Comparison of ENCODE assay signal across 28 cellular contexts in genomic region chr14:73253721-73254120, GRCh38. TPM values are rescaled to one million over a fixed set of nuclear protein-coding genes. Genes with fewer than 3 reads are reported as not detected.
DNase-seq lines count a peak whose midpoint lies in the region; ATAC-seq, FAIRE-seq and TF ChIP-seq lines count a peak whose summit lies in the region.
"Had no signal": no experiment of that assay in that cellular context is flagged by ENCODE, and none has a peak within 500 bp of the region (broad histone marks: within the 10 kb centered on the region; RNA-seq: fewer than 3 reads in every experiment).

No MANE protein-coding gene starts in this region.

- H3K9me3 ChIP-seq in HCT116 (ENCODE audit: control insufficient read depth in 1 of 2, insufficient read depth in 1 of 2, low read depth in 1 of 2, low read length in 2 of 2) (no peaks in the 10 kb centered on the region), kidney (ENCODE audit: control insufficient read depth in 1 of 2, low read length in 2 of 2) (no peaks in the 10 kb centered on the region), mammary epithelial cell (replicated peaks; ENCODE audit: insufficient read depth, low read length) (no peaks in the 10 kb centered on the region)
- H3K9me3 ChIP-seq in naive thymus-derived CD4-positive, alpha-beta T cell (ENCODE audit: control insufficient read depth in 2 of 3, low read length in 3 of 3): no peaks in the 10 kb centered on the region
- H3K9me3 ChIP-seq: A549, MG63, SJCRH30 had no signal

- no peak for FAIRE-seq in kidney (lab: Jason Lieb, UNC)
- FAIRE-seq: A549, GM12878 had no signal

- RAD21 ChIA-PET in HCT116 (lab: Charles Lee; ENCODE audit: low non-redundant PET in 1 of 2, low total read pairs in 2 of 2, uncharacterized antibody in 2 of 2, unreplicated experiment in 2 of 2): no interaction called here

- WGBS in mammary epithelial cell (ENCODE audit: low coverage, missing lambda C conversion rate): 88% methylated on average over 11 of the region's 12 CpGs

- H3K4me3 Mint-ChIP-seq in naive thymus-derived CD4-positive, alpha-beta T cell: no peak overlapping the region
- H3K4me3 Mint-ChIP-seq: CD8-positive, alpha-beta memory T cell had no signal

- BruUV-seq in HCT116 (replicated peaks; lab: Mats Ljungman, UMichigan) (no TSS peak), mammary epithelial cell (replicated peaks; lab: Mats Ljungman, UMichigan) (no TSS peak)

- no peaks in the 10 kb centered on the region for H3K9me2 ChIP-seq in HCT116 (ENCODE audit: insufficient read depth)

- H3K4me2 ChIP-seq in HCT116 (ENCODE audit: low read length): no peak overlapping the region
- H3K4me2 ChIP-seq in mammary epithelial cell (ENCODE audit: insufficient read depth, low read depth, low read length): no peak overlapping the region
- H3K4me2 ChIP-seq: A549 had no signal

- no peak overlapping the region for H3K27ac ChIP-seq in HCT116 (ENCODE audit: low read depth, low read length)
- no peak overlapping the region for H3K27ac ChIP-seq in kidney (ENCODE audit: low read depth in 2 of 2, low read length in 2 of 2)
- no peak overlapping the region for H3K27ac ChIP-seq in naive thymus-derived CD4-positive, alpha-beta T cell (ENCODE audit: low read depth, low read length)
- H3K27ac ChIP-seq in mammary epithelial cell (ENCODE audit: insufficient read depth, low read depth, low read length): no peak overlapping the region
- H3K27ac ChIP-seq: A549, GM23248, SJCRH30 had no signal

- no peaks in the 10 kb centered on the region for H4K20me1 ChIP-seq in HCT116 (ENCODE audit: insufficient read depth)
- H4K20me1 ChIP-seq in mammary epithelial cell (ENCODE audit: insufficient read depth, low read length): no peaks in the 10 kb centered on the region

- H3K4me1 Mint-ChIP-seq in naive thymus-derived CD4-positive, alpha-beta T cell: no peaks in the 10 kb centered on the region

- H3K27ac Mint-ChIP-seq in naive thymus-derived CD4-positive, alpha-beta T cell: no peak overlapping the region
- H3K27ac Mint-ChIP-seq: CD8-positive, alpha-beta memory T cell had no signal

- CTCF ChIA-PET in HCT116 (lab: Charles Lee) (no interaction called here), mammary epithelial cell (lab: Charles Lee; ENCODE audit: low non-redundant PET) (no interaction called here)
- CTCF ChIA-PET in naive thymus-derived CD4-positive, alpha-beta T cell (lab: Charles Lee): no interaction called here

- H3K27me3 ChIP-seq in HCT116 (ENCODE audit: insufficient read depth, low read length): no peaks in the 10 kb centered on the region
- no peaks in the 10 kb centered on the region for H3K27me3 ChIP-seq in naive thymus-derived CD4-positive, alpha-beta T cell (ENCODE audit: control insufficient read depth in 2 of 2, insufficient read depth in 2 of 2, low read length in 2 of 2)
- H3K27me3 ChIP-seq in mammary epithelial cell (ENCODE audit: insufficient read depth, low read length): no peaks in the 10 kb centered on the region
- H3K27me3 ChIP-seq: MG63, SJCRH30 had no signal

- H3K4me1 ChIP-seq in HCT116 (ENCODE audit: control insufficient read depth in 1 of 2, insufficient read depth in 2 of 2, low read length in 2 of 2): no peaks in the 10 kb centered on the region
- peaks cover 3 to 4% of the 10 kb centered on the region in 2 donors for H3K4me1 ChIP-seq in kidney (ENCODE audit: control insufficient read depth in 1 of 2, insufficient read depth in 1 of 2, low read depth in 1 of 2, low read length in 2 of 2)
- no peaks in the 10 kb centered on the region for H3K4me1 ChIP-seq in naive thymus-derived CD4-positive, alpha-beta T cell (ENCODE audit: control insufficient read depth in 2 of 2, insufficient read depth in 2 of 2, low read length in 2 of 2)
- H3K4me1 ChIP-seq in mammary epithelial cell (ENCODE audit: insufficient read depth, low read length): peaks cover 4% of the 10 kb centered on the region
- H3K4me1 ChIP-seq: A549, SJCRH30 had no signal

- H3K4me3 ChIP-seq in HCT116 (replicated peaks in 1 of 2; ENCODE audit: low read depth in 1 of 2, low read length in 2 of 2) (no peak overlapping the region), kidney (ENCODE audit: low read length in 2 of 2) (no peak overlapping the region), mammary epithelial cell (replicated peaks in 1 of 3; ENCODE audit: insufficient read depth in 1 of 3, low read depth in 2 of 3, low read length in 3 of 3) (no peak overlapping the region)
- no peak overlapping the region for H3K4me3 ChIP-seq in naive thymus-derived CD4-positive, alpha-beta T cell (ENCODE audit: low read length)
- H3K4me3 ChIP-seq: A549, GM12878, GM23248, MG63, SJCRH30 had no signal

- no peaks in the 10 kb centered on the region; a peak in 1 of 4 replicates for H3K36me3 ChIP-seq in HCT116 (ENCODE audit: control insufficient read depth in 1 of 2, insufficient read depth in 2 of 2, low read length in 2 of 2)
- H3K36me3 ChIP-seq in kidney (ENCODE audit: control insufficient read depth in 1 of 2, insufficient read depth in 2 of 2, low read length in 2 of 2): peaks cover 0 to 5% of the 10 kb centered on the region in 2 donors
- H3K36me3 ChIP-seq in naive thymus-derived CD4-positive, alpha-beta T cell (ENCODE audit: control insufficient read depth in 2 of 3, insufficient read depth in 3 of 3, low read length in 3 of 3): no peaks in the 10 kb centered on the region
- no peaks in the 10 kb centered on the region for H3K36me3 ChIP-seq in mammary epithelial cell (ENCODE audit: insufficient read depth, low read length)
- H3K36me3 ChIP-seq: MG63, SJCRH30 had no signal

- in situ Hi-C loops in ACHN (cut with HindIII; ENCODE audit: low pct_ligation_motif_present, low pct_unique_long_range_greater_than_20kb, low sequenced_read_pairs) (no loop called here), mammary epithelial cell (cut with MboI; ENCODE audit: low sequenced_read_pairs in 2 of 2) (no loop called here)

- H3K9ac ChIP-seq in HCT116 (ENCODE audit: low read length): no peak overlapping the region
- H3K9ac ChIP-seq in kidney (ENCODE audit: low read length in 2 of 2): no peak overlapping the region
- H3K9ac ChIP-seq in mammary epithelial cell (ENCODE audit: insufficient read depth, low read length): no peak overlapping the region
- H3K9ac ChIP-seq: GM23248 had no signal

- dilution Hi-C loops in mammary epithelial cell (cut with HindIII; ENCODE audit: low sequenced_read_pairs): no loop called here

- H3K79me2 ChIP-seq in HCT116 (ENCODE audit: insufficient read depth, low read length): no peaks in the 10 kb centered on the region
- H3K79me2 ChIP-seq in mammary epithelial cell (ENCODE audit: insufficient read depth, low read length): no peaks in the 10 kb centered on the region

- no peak for TF ChIP-seq RAD21 in HCT116 (IDR thresholded peaks at IDR 0.05; ENCODE audit: low read depth)

- intact Hi-C loops in HCT116 (cut with micrococcal nuclease): no loop called here
- intact Hi-C loops in kidney (cut with DNase I): no loop called here
- intact Hi-C loops in naive thymus-derived CD4-positive, alpha-beta T cell (cut with micrococcal nuclease): no loop called here
- intact Hi-C loops in mammary epithelial cell (cut with micrococcal nuclease): no loop called here

- ATAC-seq in HCT116 (0 out of 2 replicates have a peak, but pooled peaks have one; percentile 35), HG03280 (IDR thresholded peaks at IDR 0.05; ENCODE audit: unreplicated experiment) (no peak)
- peak; percentile 10 for ATAC-seq in naive thymus-derived CD4-positive, alpha-beta T cell
- ATAC-seq: GM12878, SK-N-SH treated with all-trans-retinoic acid at 6 μM for 48 hours had no signal

- POLR2A ChIA-PET in HCT116 (lab: Charles Lee): no interaction called here
- POLR2A ChIA-PET in naive thymus-derived CD4-positive, alpha-beta T cell (lab: Charles Lee): no interaction called here

- no peaks in the 10 kb centered on the region for H3K36me3 Mint-ChIP-seq in naive thymus-derived CD4-positive, alpha-beta T cell
- H3K36me3 Mint-ChIP-seq: CD8-positive, alpha-beta memory T cell had no signal

- H3K9me3 Mint-ChIP-seq in naive thymus-derived CD4-positive, alpha-beta T cell: no peaks in the 10 kb centered on the region
- H3K9me3 Mint-ChIP-seq: CD8-positive, alpha-beta memory T cell had no signal

- H2AFZ ChIP-seq in HCT116 (ENCODE audit: low read depth, low read length, poor library complexity, severe bottlenecking): no peak overlapping the region
- H2AFZ ChIP-seq in mammary epithelial cell (ENCODE audit: low read depth, low read length): no peak overlapping the region
- H2AFZ ChIP-seq: GM23248 had no signal

- no peak for TF ChIP-seq POLR2A in HCT116 (IDR thresholded peaks at IDR 0.05; ENCODE audit: borderline replicate concordance, extremely low read depth, insufficient read depth, insufficient read length)

- H3K27me3 Mint-ChIP-seq in naive thymus-derived CD4-positive, alpha-beta T cell: peaks cover 0 to 3% (median 0%) of the 10 kb centered on the region in 5 donors
- H3K27me3 Mint-ChIP-seq: CD8-positive, alpha-beta memory T cell had no signal

- TF ChIP-seq CTCF in HCT116 (IDR thresholded peaks at IDR 0.05 in 2 of 3, conservative IDR thresholded peaks at IDR 0.05 in 1 of 3; ENCODE audit: borderline replicate concordance in 1 of 3, insufficient read depth in 1 of 3, low read depth in 2 of 3, low read length in 2 of 3): no peak
- TF ChIP-seq CTCF in kidney (IDR thresholded peaks at IDR 0.05; ENCODE audit: borderline replicate concordance, extremely low read depth, insufficient read depth): no peak
- TF ChIP-seq CTCF in mammary epithelial cell (conservative IDR thresholded peaks at IDR 0.05 in 1 of 2, IDR thresholded peaks at IDR 0.05 in 1 of 2; ENCODE audit: extremely low read depth in 1 of 2, insufficient read depth in 1 of 2, low read depth in 1 of 2, low read length in 2 of 2): no peak

- DNase-seq in 8988T (peak; percentile 24), HCT116 (ENCODE audit: low read depth, low spot score) (no peak), kidney (peak; percentile 65), ACHN (no peak), putamen (ENCODE audit: low spot score) (no peak), mammary epithelial cell (no peak)
- no peak for DNase-seq in naive thymus-derived CD4-positive, alpha-beta T cell
- DNase-seq: C1 segment of cervical spinal cord, DMS 273 treated with DMSO at 0.1 percent for 48 hours, DMS79, EL, GDM1, GM23248, HCEC 1CT, KG1, MG63, NCI-H1105 treated with DMSO at 0.1 percent for 48 hours, NCI-H146, NCI-H1930, NCI-H2107, NCI-H524 treated with DMSO at 0.1 percent for 48 hours, NCI-H774, SJCRH30 had no signal

TF ChIP-seq in HCT116, 20 proteins besides CTCF, POLR2A, EP300 and RAD21:
- no peak for TF ChIP-seq FOSL1 (IDR thresholded peaks at IDR 0.05; ENCODE audit: low read depth)
- no peak for TF ChIP-seq EGR1 (IDR thresholded peaks at IDR 0.05; ENCODE audit: low read depth)
- no peak for TF ChIP-seq CBX3 (IDR thresholded peaks at IDR 0.05; ENCODE audit: low read depth)
TF ChIP-seq in HCT116: peak in this region for 0.

RNA-seq across cellular contexts. Expression of gene PAPLN, which starts 16.4 kb away (rescaled TPM):
- total RNA-seq in HCT116 (2021; ENCODE audit: unreplicated experiment) (9.6 TPM), kidney (132 TPM), mammary epithelial cell (10 to 100 TPM in 1 of 2 donors, 1 to 10 TPM in 1; 6.0 to 15.0 TPM)
- polyA plus RNA-seq in HCT116 (2012): 4.9 and 5.4 TPM in 2 replicates
- polyA plus RNA-seq in kidney (ENCODE audit: insufficient read depth, low read depth, low replicate concordance) (19.1 TPM), mammary epithelial cell (5.3 TPM)
- total RNA-seq in naive thymus-derived CD4-positive, alpha-beta T cell: 1 to 10 TPM in 2 of 5 experiments, under 1 TPM in 3; 0.08 to 1.4 (median 0.41) TPM
- polyA plus RNA-seq in naive thymus-derived CD4-positive, alpha-beta T cell: under 1 TPM; 0.44 to 0.48 TPM
- polyA minus RNA-seq in mammary epithelial cell: 1.8 TPM
- total RNA-seq: SJCRH30 had no signal

Comparison
In these comparisons a context has a peak if more than half of its experiments do, and no peak if none do; other contexts are left out.
1. DNase-seq: peak in 8988T (single experiment) and kidney (single experiment); none in HCT116 (single experiment), naive thymus-derived CD4-positive, alpha-beta T cell (0 of 9), ACHN (single experiment), putamen (single experiment) and mammary epithelial cell (single experiment).